8 cellular contexts compared by ENCODE assay signal in genomic region chr2:24421668-24422067, GRCh38.
A peak's percentile ranks its signal among the peaks of the same experiment; 100 is the strongest.
DNase-seq lines count a peak whose midpoint lies in the region; ATAC-seq, FAIRE-seq and TF ChIP-seq lines count a peak whose summit lies in the region.

No MANE protein-coding gene starts in this region.

- H3K9me3 Mint-ChIP-seq in CD4-positive, alpha-beta T cell: no peaks in the 10 kb centered on the region

- CTCF ChIA-PET in CD4-positive, alpha-beta T cell (lab: Charles Lee): interaction anchor here (2.0 to 2.5 kb wide), 2 partner anchors 12 to 406 kb away, joined by 5 to 9 read pairs; no protein-coding TSS in a partner anchor

- no peak overlapping the region for H3K27ac Mint-ChIP-seq in CD4-positive, alpha-beta T cell

- peak; percentile 37 for ATAC-seq in CD4-positive, alpha-beta T cell (ENCODE audit: poor library complexity)
- ATAC-seq in heart right ventricle (peak in 7 of 8 donors; percentile 58 to 90 (median 83)), GM19397 (IDR thresholded peaks at IDR 0.05; ENCODE audit: unreplicated experiment) (no peak)

- H3K36me3 ChIP-seq in heart right ventricle: no peaks in the 10 kb centered on the region

- intact Hi-C loops in CD4-positive, alpha-beta T cell (cut with DNase I, micrococcal nuclease): loop anchor here in 1 of 2 experiments (1.0 kb wide), 1 partner anchor 406 kb away; no protein-coding TSS in a partner anchor
- intact Hi-C loops in heart right ventricle (cut with DNase I): loop anchor here in 5 of 10 donors (5.0 to 10.0 kb wide), 5 partner anchors 63 to 406 kb away; no protein-coding TSS in a partner anchor

- TF ChIP-seq CTCF in CD4-positive, alpha-beta T cell (IDR thresholded peaks at IDR 0.05): peak; percentile 42
- TF ChIP-seq CTCF in heart right ventricle (IDR thresholded peaks at IDR 0.05): peak; percentile 28 to 78 (median 66)

- peaks cover 0 to 5% (median 0%) of the 10 kb centered on the region in 9 donors for H3K4me1 ChIP-seq in heart right ventricle

- H3K4me3 ChIP-seq in heart right ventricle: no peak overlapping the region

- no peaks in the 10 kb centered on the region for H3K27me3 Mint-ChIP-seq in CD4-positive, alpha-beta T cell

- no peaks in the 10 kb centered on the region for H3K9me3 ChIP-seq in CD4-positive, alpha-beta T cell (ENCODE audit: control insufficient read depth, low read length)
- peaks cover 0 to 10% (median 0%) of the 10 kb centered on the region in 11 donors for H3K9me3 ChIP-seq in heart right ventricle

- WGBS in heart right ventricle, 2 donors: 25 to 26% methylated on average over 4 of the region's 4 CpGs

- no peaks in the 10 kb centered on the region for H3K36me3 Mint-ChIP-seq in CD4-positive, alpha-beta T cell (ENCODE audit: low read depth)

- H3K4me3 Mint-ChIP-seq in CD4-positive, alpha-beta T cell: no peak overlapping the region

- peak; percentile 23 to 54 (median 32) for DNase-seq in CD4-positive, alpha-beta T cell
- peak; percentile 25 for DNase-seq in HT1080 (ENCODE audit: low read depth)
- peak; percentile 33 for DNase-seq in SK-N-DZ (ENCODE audit: low spot score)
- peak; percentile 58 for DNase-seq in activated naive CD4-positive, alpha-beta T cell treated with anti-CD3 and anti-CD28 coated beads, Interleukin-2, amount 50 U/mL, for 16 hours
- peak in 1 of 2 donors; percentile 75 for DNase-seq in heart right ventricle
- DNase-seq in retina: peak; percentile 68
- DNase-seq in RCC 7860 (ENCODE audit: low spot score): no peak

- no peaks in the 10 kb centered on the region for H3K4me1 Mint-ChIP-seq in CD4-positive, alpha-beta T cell (ENCODE audit: low read depth)

- H3K27me3 ChIP-seq in CD4-positive, alpha-beta T cell (ENCODE audit: control insufficient read depth, insufficient read depth, low read length): no peaks in the 10 kb centered on the region
- H3K27me3 ChIP-seq in heart right ventricle: no peaks in the 10 kb centered on the region

- no peak for FAIRE-seq in RCC 7860 (lab: Jason Lieb, UNC)

- POLR2A ChIA-PET in CD4-positive, alpha-beta T cell (lab: Charles Lee): interaction anchor here (1.1 kb wide), 1 partner anchor 406 kb away, joined by 4 read pairs; no protein-coding TSS in a partner anchor

- no peak overlapping the region for H3K27ac ChIP-seq in CD4-positive, alpha-beta T cell (ENCODE audit: low read depth, low read length)
- no peak overlapping the region for H3K27ac ChIP-seq in heart right ventricle
